8 cellular contexts compared by ENCODE assay signal in the genomic region with DNA sequence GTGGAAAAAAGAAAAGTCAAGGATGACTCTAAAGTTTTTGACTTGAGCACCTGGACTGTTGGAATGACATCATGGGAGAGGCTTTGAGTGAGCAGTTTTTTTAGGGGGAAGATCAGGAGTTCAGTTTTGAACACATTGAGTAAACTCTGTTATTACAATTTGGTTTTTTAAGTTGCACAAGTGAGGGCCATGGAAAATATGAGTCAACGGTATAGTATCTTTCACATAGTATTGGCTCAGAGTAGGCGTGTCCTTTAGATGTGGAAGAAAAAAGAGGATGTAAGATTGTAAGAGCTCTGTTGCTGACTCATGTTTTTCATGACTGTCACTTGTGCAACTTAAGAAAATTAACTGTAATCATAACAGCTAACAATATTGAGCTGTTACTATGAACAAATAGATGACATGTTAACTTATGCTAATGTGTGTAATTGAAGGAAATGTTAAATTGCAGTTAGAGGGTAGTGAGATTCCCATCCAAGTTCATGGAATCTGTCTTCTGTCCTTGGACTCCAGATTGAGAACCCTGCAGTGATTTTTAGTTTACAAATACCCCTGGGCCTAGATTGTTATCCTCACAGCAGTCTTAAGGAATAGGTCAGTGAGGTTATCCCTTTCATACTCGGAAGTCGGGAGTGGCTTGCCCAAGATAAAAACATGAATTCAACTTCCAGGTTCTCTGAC. TPM values are rescaled to one million over a fixed set of nuclear protein-coding genes. Genes with fewer than 3 reads are reported as not detected.
DNase-seq lines count a peak whose midpoint lies in the region; ATAC-seq and TF ChIP-seq lines count a peak whose summit lies in the region.

No MANE protein-coding gene starts in this region.

- H3K27me3 ChIP-seq in colonic mucosa (no peaks in the 10 kb centered on the region), neutrophil (no peaks in the 10 kb centered on the region), ascending aorta (no peaks in the 10 kb centered on the region)

- peak; percentile 91 for ATAC-seq in GM18858 (IDR thresholded peaks at IDR 0.05; ENCODE audit: unreplicated experiment)
- peak; percentile 88 for ATAC-seq in HG02973 (IDR thresholded peaks at IDR 0.05; ENCODE audit: unreplicated experiment)

- no peaks in the 10 kb centered on the region for H3K9me3 ChIP-seq in colonic mucosa
- no peaks in the 10 kb centered on the region for H3K9me3 ChIP-seq in neutrophil
- H3K9me3 ChIP-seq in ascending aorta: no peaks in the 10 kb centered on the region

- H3K36me3 ChIP-seq in colonic mucosa: no peaks in the 10 kb centered on the region
- no peaks in the 10 kb centered on the region for H3K36me3 ChIP-seq in neutrophil
- H3K36me3 ChIP-seq in ascending aorta: no peaks in the 10 kb centered on the region

- H3K4me1 ChIP-seq in colonic mucosa: no peaks in the 10 kb centered on the region
- H3K4me1 ChIP-seq in neutrophil (ENCODE audit: control insufficient read depth in 1 of 2, insufficient read depth in 1 of 2, low read depth in 1 of 2, low read length in 1 of 2): peaks cover 27 to 34% of the 10 kb centered on the region in 2 experiments
- H3K4me1 ChIP-seq in ascending aorta: no peaks in the 10 kb centered on the region

- DNase-seq in AG10803 (ENCODE audit: low read depth): peak; percentile 100
- DNase-seq in OCI-M1 (lab: John Stamatoyannopoulos, UW): peak; percentile 99
- peak; percentile 18 for DNase-seq in colonic mucosa
- no peak for DNase-seq in ascending aorta (ENCODE audit: low spot score in 2 of 2)
- no peak for DNase-seq in NCI-H510A treated with DMSO at 0.1 percent for 48 hours (lab: John Stamatoyannopoulos, UW)

- intact Hi-C loops in colonic mucosa (cut with DNase I): no loop called here
- intact Hi-C loops in ascending aorta (cut with DNase I): no loop called here

- H3K9ac ChIP-seq in colonic mucosa (ENCODE audit: low read depth in 2 of 2, low read length in 2 of 2): no peak overlapping the region

- TF ChIP-seq CTCF in AG10803 (conservative IDR thresholded peaks at IDR 0.05; ENCODE audit: low read length): no peak
- no peak for TF ChIP-seq CTCF in colonic mucosa (IDR thresholded peaks at IDR 0.05)
- TF ChIP-seq CTCF in neutrophil (IDR thresholded peaks at IDR 0.05): no peak
- TF ChIP-seq CTCF in ascending aorta (IDR thresholded peaks at IDR 0.05): no peak

- no peak overlapping the region for H3K27ac ChIP-seq in colonic mucosa
- peak overlapping the region; percentile 97 for H3K27ac ChIP-seq in neutrophil
- no peak overlapping the region for H3K27ac ChIP-seq in ascending aorta

- H3K4me3 ChIP-seq in AG10803 (ENCODE audit: low read length) (no peak overlapping the region), colonic mucosa (no peak overlapping the region), neutrophil (ENCODE audit: low read depth in 1 of 2, low read length in 1 of 2) (peak overlapping the region; percentile 3 to 12), ascending aorta (no peak overlapping the region)

RNA-seq across cellular contexts. Expression of a gene that starts 48.1 kb away (rescaled TPM):
- 10 to 100 TPM; 46.9 to 59.8 TPM for total RNA-seq in colonic mucosa
- total RNA-seq in ascending aorta: 5.1 TPM

Comparison
In these comparisons a context has a peak if more than half of its experiments do, and no peak if none do; other contexts are left out.
1. DNase-seq: peak in AG10803 (single experiment), OCI-M1 (single experiment) and colonic mucosa (single experiment); none in ascending aorta (0 of 2) and NCI-H510A treated with DMSO at 0.1 percent for 48 hours (single experiment).
2. H3K4me3 ChIP-seq: peak in neutrophil (2 of 2); none in AG10803 (single experiment), colonic mucosa (single experiment) and ascending aorta (0 of 2).